9 cellular contexts compared by ENCODE assay signal in genomic region chr3:102526865-102527264, GRCh38.
"Had no signal": no experiment of that assay in that cellular context is flagged by ENCODE, and none has a peak within 500 bp of the region (broad histone marks: within the 10 kb centered on the region; RNA-seq: fewer than 3 reads in every experiment).

No MANE protein-coding gene starts in this region.

- H2AFZ ChIP-seq: GM23338 had no signal

- ATAC-seq: GM23338, HepG2 had no signal

- H3K4me3 ChIP-seq: GM23338 had no signal

- H3K4me2 ChIP-seq: GM23338, KMS-11 had no signal

- FAIRE-seq: H1, H54, HepG2 had no signal

- H3K27ac ChIP-seq: HL-60, KMS-11 had no signal

- H3K9ac ChIP-seq: KMS-11 had no signal

- DNase-seq: H9, HCEC 1CT, KBM-7 had no signal
